8 cellular contexts compared by ENCODE assay signal in the genomic region with DNA sequence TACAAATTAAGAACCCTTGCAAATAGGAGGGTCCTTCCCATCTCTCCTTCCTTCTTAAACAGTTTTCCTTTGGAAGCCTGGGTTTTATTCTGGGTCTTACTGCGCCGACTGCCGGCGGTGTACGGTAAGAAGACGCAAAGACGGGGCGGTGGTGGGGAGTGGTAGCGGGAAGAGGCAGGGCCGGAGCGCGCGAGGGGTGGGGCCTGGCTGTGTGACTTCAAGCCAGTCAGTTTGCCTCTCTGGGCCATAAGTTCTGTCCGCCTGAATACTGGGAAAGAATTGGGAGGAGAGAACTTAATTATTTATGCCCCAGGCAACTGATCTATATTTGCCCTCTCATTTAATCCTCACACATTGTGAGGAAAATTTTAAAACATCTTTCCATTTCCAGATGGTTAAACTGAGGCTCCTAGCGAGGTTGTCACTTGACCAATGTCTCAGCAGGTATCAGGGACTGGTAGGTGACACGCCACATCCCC. TPM values are rescaled to one million over a fixed set of nuclear protein-coding genes. Genes with fewer than 3 reads are reported as not detected.
DNase-seq lines count a peak whose midpoint lies in the region; ATAC-seq and TF ChIP-seq lines count a peak whose summit lies in the region.

No MANE protein-coding gene starts in this region.

- 0 to 1% methylated on average over 16 of the region's 16 CpGs for WGBS in GM23248 (ENCODE audit: low coverage in 1 of 2, low lambda C conversion rate in 2 of 2, missing lambda C conversion rate in 2 of 2), 2 experiments
- WGBS in psoas muscle, 3 donors: 0 to 30% (median 3%) methylated on average over 16 of the region's 16 CpGs

- peak overlapping the region; percentile 84 for H3K4me2 ChIP-seq in GM23248 (ENCODE audit: unreplicated experiment)

- no peaks in the 10 kb centered on the region for H3K79me2 ChIP-seq in GM23248 (ENCODE audit: insufficient read depth)

- no peaks in the 10 kb centered on the region for H3K9me2 ChIP-seq in GM23248 (ENCODE audit: insufficient read depth)

- H3K27ac ChIP-seq in GM23248 (peak overlapping the region; percentile 87), right atrium auricular region (peak overlapping the region; percentile 82 to 93), psoas muscle (peak overlapping the region; percentile 88)

- ATAC-seq in psoas muscle (peak; percentile 59 to 77 (median 76)), HG03565 (IDR thresholded peaks at IDR 0.05; ENCODE audit: unreplicated experiment) (no peak)

- H4K20me1 ChIP-seq in GM23248 (ENCODE audit: insufficient read depth): no peaks in the 10 kb centered on the region

- peak overlapping the region; percentile 92 for H2AFZ ChIP-seq in GM23248

- intact Hi-C loops in psoas muscle (cut with DNase I): no loop called here

- peak overlapping the region; percentile 76 for H3K9ac ChIP-seq in GM23248

- H3K4me3 ChIP-seq in GM23248 (peak overlapping the region; percentile 89), NB4 (ENCODE audit: low read depth, low read length) (peak overlapping the region; percentile 62), right atrium auricular region (peak overlapping the region; percentile 53 to 63), psoas muscle (peak overlapping the region; percentile 75)

- no peaks in the 10 kb centered on the region for H3K9me3 ChIP-seq in GM23248 (ENCODE audit: low read depth)
- H3K9me3 ChIP-seq in right atrium auricular region: no peaks in the 10 kb centered on the region
- no peaks in the 10 kb centered on the region for H3K9me3 ChIP-seq in psoas muscle

- DNase-seq in D341Med (ENCODE audit: low spot score): peak; percentile 74
- DNase-seq in GM23248: peak; percentile 87
- peak; percentile 73 for DNase-seq in NB4 (ENCODE audit: low read depth)
- peak; percentile 79 for DNase-seq in SW480 (ENCODE audit: low spot score)
- DNase-seq in amygdala (lab: John Stamatoyannopoulos, UW): peak in 44 of 56 donors; percentile 4 to 75 (median 34)
- peak; percentile 83 for DNase-seq in right atrium auricular region (ENCODE audit: low spot score)
- DNase-seq in psoas muscle: peak; percentile 83 to 89

- peaks cover 9% of the 10 kb centered on the region for H3F3A ChIP-seq in GM23248 (ENCODE audit: insufficient read depth)

- H3K27me3 ChIP-seq in GM23248 (replicated peaks; ENCODE audit: insufficient read depth) (no peaks in the 10 kb centered on the region), right atrium auricular region (no peaks in the 10 kb centered on the region), psoas muscle (ENCODE audit: insufficient read depth in 3 of 3, low read length in 2 of 3) (peaks cover 0 to 34% (median 0%) of the 10 kb centered on the region in 3 donors)

- peaks cover 5% of the 10 kb centered on the region; the same call in 1 of the 2 replicates for H3K4me1 ChIP-seq in GM23248 (ENCODE audit: insufficient read depth)
- peaks cover 0 to 3% of the 10 kb centered on the region in 2 donors for H3K4me1 ChIP-seq in right atrium auricular region
- H3K4me1 ChIP-seq in psoas muscle: peaks cover 8% of the 10 kb centered on the region

- TF ChIP-seq POLR2A in NB4 (IDR thresholded peaks at IDR 0.05; ENCODE audit: extremely low read depth, insufficient read length): no peak

- TF ChIP-seq CTCF in NB4 (IDR thresholded peaks at IDR 0.05; ENCODE audit: low read depth, low read length) (peak; percentile 24), right atrium auricular region (IDR thresholded peaks at IDR 0.05) (peak in 1 of 2 donors; percentile 64), psoas muscle (IDR thresholded peaks at IDR 0.05) (peak; percentile 35)

- H3K36me3 ChIP-seq in GM23248 (ENCODE audit: low read depth) (no peaks in the 10 kb centered on the region), right atrium auricular region (no peaks in the 10 kb centered on the region), psoas muscle (ENCODE audit: insufficient read depth in 1 of 2, low read depth in 1 of 2) (no peaks in the 10 kb centered on the region)

- in situ Hi-C loops in GM23248 (cut with MboI): no loop called here

RNA-seq across cellular contexts. Expression of a gene that starts 0.7 kb away (rescaled TPM):
- total RNA-seq in GM23248 (2014; rRNA removed; shearing (Covaris generic)): 1.3 and 2.1 TPM in 2 replicates
- polyA plus RNA-seq in GM23248 (2016; fragmentation: Nextera tagmentation; extraction: Ambion mirVana) (0.79 and 1.1 TPM in 2 replicates), psoas muscle (1 to 10 TPM in 2 of 3 donors, under 1 TPM in 1; 0.89 to 5.2 (median 1.5) TPM)
- total RNA-seq in right atrium auricular region (1 to 10 TPM; 3.3 to 6.0 TPM), psoas muscle (1 to 10 TPM; 3.4 to 8.2 (median 4.8) TPM)

RNA-seq across cellular contexts. Expression of a gene that starts 11.0 kb away (rescaled TPM):
- 14.3 and 14.9 TPM in 2 replicates for total RNA-seq in GM23248 (2014; rRNA removed; shearing (Covaris generic))
- polyA plus RNA-seq in GM23248 (2016; fragmentation: Nextera tagmentation; extraction: Ambion mirVana): 14.9 and 16.2 TPM in 2 replicates
- 10 to 100 TPM; 39.9 to 44.0 TPM for total RNA-seq in right atrium auricular region
- total RNA-seq in psoas muscle: 10 to 100 TPM; 20.0 to 56.4 (median 28.1) TPM
- polyA plus RNA-seq in psoas muscle: 10 to 100 TPM in 2 of 3 donors, 1 to 10 TPM in 1; 9.2 to 45.2 (median 23.2) TPM

RNA-seq across cellular contexts. Expression of a gene that starts 44.6 kb away (rescaled TPM):
- total RNA-seq in GM23248 (2014; rRNA removed; shearing (Covaris generic)): 0.86 and 2.7 TPM in 2 replicates
- polyA plus RNA-seq in GM23248 (2016; fragmentation: Nextera tagmentation; extraction: Ambion mirVana): 0.09 and 0.24 TPM in 2 replicates
- total RNA-seq in right atrium auricular region: 1 to 10 TPM in 1 of 2 donors, under 1 TPM in 1; 0.93 to 2.4 TPM
- total RNA-seq in psoas muscle: under 1 TPM; 0.13 to 0.34 (median 0.20) TPM
- under 1 TPM; 0.03 to 0.16 (median 0.08) TPM for polyA plus RNA-seq in psoas muscle

Comparison
In these comparisons a context has a peak if more than half of its experiments do, and no peak if none do; other contexts are left out.
1. DNase-seq: peak in every context shown above with its lines; median percentile 87 in GM23248; 86 in psoas muscle; 83 in right atrium auricular region; 79 in SW480; 74 in D341Med; 73 in NB4; 34 in amygdala.